In genomic region chr19:43638991-43639494, GRCh38 we compare ENCODE assay signal across 10 cellular contexts. TPM values are rescaled to one million over a fixed set of nuclear protein-coding genes. Genes with fewer than 3 reads are reported as not detected.
DNase-seq lines count a peak whose midpoint lies in the region; ATAC-seq, FAIRE-seq and TF ChIP-seq lines count a peak whose summit lies in the region.
"Had no signal": no experiment of that assay in that cellular context is flagged by ENCODE, and none has a peak within 500 bp of the region (broad histone marks: within the 10 kb centered on the region; RNA-seq: fewer than 3 reads in every experiment).

No MANE protein-coding gene starts in this region.

- no peaks in the 10 kb centered on the region for H3K9me3 Mint-ChIP-seq in T-helper 1 cell treated with Interleukin-12 subunit alpha and Interleukin-12 subunit beta and Interleukin-4 antibody, amounts not matched to agents 30 μg/mL and 1 μg/mL, for 36 hours
- no peaks in the 10 kb centered on the region for H3K9me3 Mint-ChIP-seq in activated naive CD8-positive, alpha-beta T cell treated with anti-CD3 and anti-CD28 coated beads, Interleukin-2, amount 10 ng/mL, durations not matched to agents 7 days and 5 days

- H3K9me3 ChIP-seq in kidney (ENCODE audit: control insufficient read depth in 1 of 2, low read length in 2 of 2) (no peaks in the 10 kb centered on the region), stomach (no peaks in the 10 kb centered on the region)

- H3K36me3 ChIP-seq in kidney (ENCODE audit: control insufficient read depth in 1 of 2, insufficient read depth in 2 of 2, low read length in 2 of 2) (no peaks in the 10 kb centered on the region), stomach (no peaks in the 10 kb centered on the region)

- 10 to 22% (median 14%) methylated on average over 7 to 15 of the region's 15 CpGs for WGBS in stomach, 5 donors

- POLR2A ChIA-PET in activated naive CD8-positive, alpha-beta T cell treated with anti-CD3 and anti-CD28 coated beads, Interleukin-2, amount 10 ng/mL, durations not matched to agents 7 days and 5 days (lab: Charles Lee): no interaction called here

- H3K36me3 Mint-ChIP-seq in T-helper 1 cell treated with Interleukin-12 subunit alpha and Interleukin-12 subunit beta and Interleukin-4 antibody, amounts not matched to agents 30 μg/mL and 1 μg/mL, for 36 hours (ENCODE audit: low read depth): peaks cover 4% of the 10 kb centered on the region
- H3K36me3 Mint-ChIP-seq in activated naive CD8-positive, alpha-beta T cell treated with anti-CD3 and anti-CD28 coated beads, Interleukin-2, amount 10 ng/mL, durations not matched to agents 7 days and 5 days: no peaks in the 10 kb centered on the region

- no peak for TF ChIP-seq EP300 in stomach (IDR thresholded peaks at IDR 0.05)

- DNase-seq in T-helper 1 cell: no peak
- DNase-seq in activated naive CD8-positive, alpha-beta T cell treated with anti-CD3 and anti-CD28 coated beads, Interleukin-2, amount 10 ng/mL, durations not matched to agents 7 days and 5 days: no peak
- no peak for DNase-seq in kidney
- DNase-seq in stomach: no peak
- no peak for DNase-seq in stimulated activated CD4-positive, alpha-beta T cell treated with anti-CD3 and anti-CD28 coated beads, Interleukin-2, amount 100 ng/mL, for 24 hours
- DNase-seq: Karpas-422, T1000 had no signal

- peak overlapping the region; percentile 73 for H3K27ac Mint-ChIP-seq in T-helper 1 cell treated with Interleukin-12 subunit alpha and Interleukin-12 subunit beta and Interleukin-4 antibody, amounts not matched to agents 30 μg/mL and 1 μg/mL, for 36 hours
- peak overlapping the region; percentile 65 for H3K27ac Mint-ChIP-seq in activated naive CD8-positive, alpha-beta T cell treated with anti-CD3 and anti-CD28 coated beads, Interleukin-2, amount 10 ng/mL, durations not matched to agents 7 days and 5 days

- no peak for TF ChIP-seq POLR2A in stomach (IDR thresholded peaks at IDR 0.05)

- peaks cover 0 to 57% (median 16%) of the 10 kb centered on the region in 3 donors for H3K27me3 ChIP-seq in stomach

- no peak overlapping the region for H3K27ac ChIP-seq in kidney (ENCODE audit: low read depth in 2 of 2, low read length in 2 of 2)
- peak overlapping the region in 2 of 5 donors; percentile 53 to 73 for H3K27ac ChIP-seq in stomach

- FAIRE-seq in kidney (lab: Jason Lieb, UNC): no peak

- no peak for ATAC-seq in activated naive CD8-positive, alpha-beta T cell treated with anti-CD3 and anti-CD28 coated beads, Interleukin-2, amount 10 ng/mL, durations not matched to agents 7 days and 5 days (ENCODE audit: low read depth)
- no peak for ATAC-seq in GM19035 (IDR thresholded peaks at IDR 0.05; ENCODE audit: unreplicated experiment)
- ATAC-seq in GM21825 (IDR thresholded peaks at IDR 0.05; ENCODE audit: unreplicated experiment): no peak

- TF ChIP-seq CTCF in kidney (IDR thresholded peaks at IDR 0.05; ENCODE audit: borderline replicate concordance, extremely low read depth, insufficient read depth) (no peak), stomach (IDR thresholded peaks at IDR 0.05) (no peak)

- H3K4me1 ChIP-seq in kidney (ENCODE audit: control insufficient read depth in 1 of 2, insufficient read depth in 1 of 2, low read depth in 1 of 2, low read length in 2 of 2): peaks cover 3 to 14% of the 10 kb centered on the region in 2 donors
- H3K4me1 ChIP-seq in stomach: peaks cover 13 to 40% (median 24%) of the 10 kb centered on the region in 4 donors

- peaks cover 44% of the 10 kb centered on the region for H3K27me3 Mint-ChIP-seq in T-helper 1 cell treated with Interleukin-12 subunit alpha and Interleukin-12 subunit beta and Interleukin-4 antibody, amounts not matched to agents 30 μg/mL and 1 μg/mL, for 36 hours (ENCODE audit: low read depth)
- H3K27me3 Mint-ChIP-seq in activated naive CD8-positive, alpha-beta T cell treated with anti-CD3 and anti-CD28 coated beads, Interleukin-2, amount 10 ng/mL, durations not matched to agents 7 days and 5 days: peaks cover 45% of the 10 kb centered on the region

- peaks cover 10% of the 10 kb centered on the region for H3K4me1 Mint-ChIP-seq in T-helper 1 cell treated with Interleukin-12 subunit alpha and Interleukin-12 subunit beta and Interleukin-4 antibody, amounts not matched to agents 30 μg/mL and 1 μg/mL, for 36 hours (ENCODE audit: low read depth)
- peaks cover 11% of the 10 kb centered on the region for H3K4me1 Mint-ChIP-seq in activated naive CD8-positive, alpha-beta T cell treated with anti-CD3 and anti-CD28 coated beads, Interleukin-2, amount 10 ng/mL, durations not matched to agents 7 days and 5 days

- H3K4me3 Mint-ChIP-seq in T-helper 1 cell treated with Interleukin-12 subunit alpha and Interleukin-12 subunit beta and Interleukin-4 antibody, amounts not matched to agents 30 μg/mL and 1 μg/mL, for 36 hours: peak overlapping the region; percentile 89
- H3K4me3 Mint-ChIP-seq in activated naive CD8-positive, alpha-beta T cell treated with anti-CD3 and anti-CD28 coated beads, Interleukin-2, amount 10 ng/mL, durations not matched to agents 7 days and 5 days: peak overlapping the region; percentile 72

- peak overlapping the region in 1 of 2 donors; percentile 69 for H3K9ac ChIP-seq in kidney (ENCODE audit: low read length in 2 of 2)

- intact Hi-C loops in kidney (cut with DNase I): no loop called here
- intact Hi-C loops in stomach (cut with DNase I; ENCODE audit: low total_unique reads): no loop called here

- H3K4me3 ChIP-seq in kidney (ENCODE audit: low read length in 2 of 2) (peak overlapping the region; percentile 59 to 68), stomach (peak overlapping the region; percentile 46 to 70 (median 60))

RNA-seq across cellular contexts. Expression of gene CADM4, which starts 0.6 kb away (rescaled TPM):
- total RNA-seq in activated naive CD8-positive, alpha-beta T cell treated with anti-CD3 and anti-CD28 coated beads, Interleukin-2, amount 10 ng/mL, durations not matched to agents 7 days and 5 days: under 1 TPM; 0.36 to 0.43 TPM
- total RNA-seq in kidney (25.3 TPM), stomach (1 to 10 TPM in 4 of 5 donors, not detected in 1; 4.9 to 8.6 (median 6.2) TPM)
- polyA plus RNA-seq in kidney (ENCODE audit: insufficient read depth, low read depth, low replicate concordance) (47.0 TPM), stomach (10 to 100 TPM in 1 of 3 donors, 1 to 10 TPM in 2; 5.0 to 14.2 (median 8.9) TPM)

RNA-seq across cellular contexts. Expression of gene ZNF428, which starts 19.6 kb away (rescaled TPM):
- total RNA-seq in activated naive CD8-positive, alpha-beta T cell treated with anti-CD3 and anti-CD28 coated beads, Interleukin-2, amount 10 ng/mL, durations not matched to agents 7 days and 5 days: 10 to 100 TPM; 23.3 to 23.7 TPM
- total RNA-seq in kidney (44.3 TPM), stomach (10 to 100 TPM in 4 of 5 donors, 1 to 10 TPM in 1; 7.8 to 72.7 (median 11.2) TPM)
- polyA plus RNA-seq in kidney (ENCODE audit: insufficient read depth, low read depth, low replicate concordance) (95.4 TPM), stomach (10 to 100 TPM; 30.9 to 47.9 (median 42.8) TPM)

RNA-seq across cellular contexts. Expression of gene SRRM5, which starts 27.2 kb away (rescaled TPM):
- total RNA-seq in activated naive CD8-positive, alpha-beta T cell treated with anti-CD3 and anti-CD28 coated beads, Interleukin-2, amount 10 ng/mL, durations not matched to agents 7 days and 5 days: under 1 TPM; 0.68 to 0.72 TPM
- total RNA-seq in kidney (0.28 TPM), stomach (not detected)
- polyA plus RNA-seq in kidney (ENCODE audit: insufficient read depth, low read depth, low replicate concordance) (0.22 TPM), stomach (under 1 TPM in 2 of 3 donors, not detected in 1; 0.45 to 0.50 TPM)

RNA-seq across cellular contexts. Expression of gene PLAUR, which starts 30.9 kb away (rescaled TPM):
- 10 to 100 TPM; 12.2 to 12.7 TPM for total RNA-seq in activated naive CD8-positive, alpha-beta T cell treated with anti-CD3 and anti-CD28 coated beads, Interleukin-2, amount 10 ng/mL, durations not matched to agents 7 days and 5 days
- total RNA-seq in kidney: 17.0 TPM
- 3.9 TPM for polyA plus RNA-seq in kidney (ENCODE audit: insufficient read depth, low read depth, low replicate concordance)
- total RNA-seq in stomach: 10 to 100 TPM in 4 of 5 donors, 1 to 10 TPM in 1; 2.0 to 57.2 (median 26.1) TPM
- 10 to 100 TPM in 2 of 3 donors, 1 to 10 TPM in 1; 9.1 to 35.9 (median 31.1) TPM for polyA plus RNA-seq in stomach

RNA-seq across cellular contexts. Expression of gene ZNF576, which starts 42.6 kb away (rescaled TPM):
- total RNA-seq in activated naive CD8-positive, alpha-beta T cell treated with anti-CD3 and anti-CD28 coated beads, Interleukin-2, amount 10 ng/mL, durations not matched to agents 7 days and 5 days: 10 to 100 TPM; 15.3 to 17.8 TPM
- 15.3 TPM for total RNA-seq in kidney
- 25.6 TPM for polyA plus RNA-seq in kidney (ENCODE audit: insufficient read depth, low read depth, low replicate concordance)
- 10 to 100 TPM in 3 of 5 donors, 1 to 10 TPM in 1, not detected in 1; 4.2 to 21.6 (median 15.9) TPM for total RNA-seq in stomach
- 10 to 100 TPM; 13.7 to 18.2 (median 14.9) TPM for polyA plus RNA-seq in stomach
